ENCODE assay signal across 12 cellular contexts in the genomic region with DNA sequence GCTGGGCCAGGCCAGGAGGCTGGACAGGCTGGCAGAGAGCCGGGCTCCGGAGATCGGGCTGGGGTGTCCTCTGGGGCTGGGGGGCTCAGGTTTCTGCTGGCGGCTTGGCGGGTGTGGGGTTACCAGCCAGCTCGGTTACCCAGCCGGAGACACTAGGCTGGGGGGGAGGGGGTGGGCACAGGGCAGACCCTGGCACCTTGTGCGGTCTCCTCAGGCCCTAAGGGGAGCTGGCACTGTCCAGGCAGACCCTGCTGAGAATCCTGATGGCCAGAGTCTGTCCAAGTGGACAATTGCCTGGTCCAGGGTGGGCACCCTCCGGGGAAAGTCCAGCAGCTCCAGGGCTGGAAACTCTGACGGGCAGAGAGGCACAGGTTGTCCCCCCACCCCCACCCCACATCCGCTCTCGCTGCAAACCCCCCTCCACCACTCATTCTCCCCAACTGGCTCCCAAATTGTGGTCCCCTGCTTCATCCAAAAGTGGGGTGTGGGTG. TPM values are rescaled to one million over a fixed set of nuclear protein-coding genes. Genes with fewer than 3 reads are reported as not detected.
DNase-seq lines count a peak whose midpoint lies in the region; ATAC-seq and TF ChIP-seq lines count a peak whose summit lies in the region.
"Had no signal": no experiment of that assay in that cellular context is flagged by ENCODE, and none has a peak within 500 bp of the region (broad histone marks: within the 10 kb centered on the region; RNA-seq: fewer than 3 reads in every experiment).

No MANE protein-coding gene starts in this region.

- H3K4me3 ChIP-seq in effector memory CD4-positive, alpha-beta T cell (ENCODE audit: insufficient read depth, low read depth, low read length, poor library complexity, severe bottlenecking) = peak overlapping the region; percentile 56
- no peak overlapping the region for H3K4me3 ChIP-seq in neural progenitor cell

- no peaks in the 10 kb centered on the region for H3K9me3 Mint-ChIP-seq in WTC11
- peaks cover 2% of the 10 kb centered on the region for H3K9me3 Mint-ChIP-seq in neural progenitor cell

- POLR2A ChIA-PET in WTC11 (lab: Charles Lee) = interaction anchor here (0.6 to 1.7 kb wide), 4 partner anchors 9 to 38 kb away, joined by 3 to 9 read pairs (median 6); a partner anchor contains a TSS

- H3K27ac Mint-ChIP-seq in WTC11 = no peak overlapping the region; the same call in 1 of the 2 replicates
- no peak overlapping the region for H3K27ac Mint-ChIP-seq in neural progenitor cell

- peaks cover 61% of the 10 kb centered on the region for H3K4me1 Mint-ChIP-seq in WTC11
- peaks cover 25% of the 10 kb centered on the region for H3K4me1 Mint-ChIP-seq in neural progenitor cell

- H3K36me3 ChIP-seq in effector memory CD4-positive, alpha-beta T cell (ENCODE audit: control insufficient read depth, insufficient read depth, low read length) = peaks cover 4% of the 10 kb centered on the region
- H3K36me3 ChIP-seq in neural progenitor cell = no peaks in the 10 kb centered on the region

- H3K4me1 ChIP-seq in effector memory CD4-positive, alpha-beta T cell (ENCODE audit: control insufficient read depth, insufficient read depth, low read length, poor library complexity, severe bottlenecking) = peaks cover 90% of the 10 kb centered on the region
- H3K4me1 ChIP-seq in neural progenitor cell = peaks cover 40% of the 10 kb centered on the region

- H3K27me3 ChIP-seq in effector memory CD4-positive, alpha-beta T cell (replicated peaks; ENCODE audit: control insufficient read depth, insufficient read depth, low read length, poor library complexity, severe bottlenecking) = no peaks in the 10 kb centered on the region
- H3K27me3 ChIP-seq in neural progenitor cell = no peaks in the 10 kb centered on the region

- no peak overlapping the region for H3K9ac ChIP-seq in neural progenitor cell

- H4K20me1 ChIP-seq in neural progenitor cell (ENCODE audit: low read depth) = no peaks in the 10 kb centered on the region

- peaks cover 21% of the 10 kb centered on the region for H3F3A ChIP-seq in neural progenitor cell (ENCODE audit: low read depth)

- H3K27ac ChIP-seq in C4-2B (peak overlapping the region; percentile 99), neural progenitor cell (no peak overlapping the region)
- H3K27ac ChIP-seq in effector memory CD4-positive, alpha-beta T cell (ENCODE audit: insufficient read depth, low read length, poor library complexity, severe bottlenecking) = peak overlapping the region; percentile 77

- H3K27me3 Mint-ChIP-seq in WTC11 (ENCODE audit: low read depth) (no peaks in the 10 kb centered on the region), neural progenitor cell (ENCODE audit: insufficient read depth, low read depth) (peaks cover 2% of the 10 kb centered on the region)

- peaks cover 37% of the 10 kb centered on the region for H3K79me2 ChIP-seq in neural progenitor cell (ENCODE audit: low read depth)

- H3K4me2 ChIP-seq in neural progenitor cell = peak overlapping the region; percentile 65

- no peaks in the 10 kb centered on the region for H3K9me3 ChIP-seq in effector memory CD4-positive, alpha-beta T cell (ENCODE audit: control insufficient read depth, low read length)
- no peaks in the 10 kb centered on the region for H3K9me3 ChIP-seq in neural progenitor cell (ENCODE audit: low read depth)

- H3K4me3 Mint-ChIP-seq in WTC11 (peak overlapping the region; percentile 18; the same call in 1 of the 2 replicates), neural progenitor cell (no peak overlapping the region)

- H3K36me3 Mint-ChIP-seq in WTC11 (peaks cover 4% of the 10 kb centered on the region; the same call in 1 of the 2 replicates), neural progenitor cell (no peaks in the 10 kb centered on the region)

- TF ChIP-seq CTCF in C4-2B (conservative IDR thresholded peaks at IDR 0.05) = no peak
- no peak for TF ChIP-seq CTCF in WTC11 (IDR thresholded peaks at IDR 0.05)
- TF ChIP-seq CTCF in neural progenitor cell (IDR thresholded peaks at IDR 0.05) = no peak

- ATAC-seq in WTC11 (no peak), HG03521 (IDR thresholded peaks at IDR 0.05; ENCODE audit: unreplicated experiment) (no peak), GM21737 (IDR thresholded peaks at IDR 0.05; ENCODE audit: unreplicated experiment) (no peak)

- H2AFZ ChIP-seq in neural progenitor cell (replicated peaks) = no peak overlapping the region

- DNase-seq in WTC11 (ENCODE audit: low spot score) (no peak), neural progenitor cell (ENCODE audit: low spot score) (no peak), DMS79 (lab: John Stamatoyannopoulos, UW) (no peak), AG08395 (ENCODE audit: low spot score) (no peak)
- DNase-seq in effector memory CD4-positive, alpha-beta T cell = no peak
- DNase-seq: cortex of kidney, DMS153, islet precursor cell, NCI-H69 had no signal

- CTCF ChIA-PET in WTC11 (lab: Charles Lee) = interaction anchor here (0.6 to 4.3 kb wide), 6 partner anchors 8 to 158 kb away, joined by 3 to 58 read pairs (median 8); a partner anchor contains a TSS

TF ChIP-seq in WTC11, 78 proteins besides CTCF, POLR2A, EP300 and RAD21:
- TF ChIP-seq NR2C2 (CRISPR knock-in tag; IDR thresholded peaks at IDR 0.05) = no peak
- TF ChIP-seq CREB1 (CRISPR knock-in tag; IDR thresholded peaks at IDR 0.05) = no peak
- no peak for TF ChIP-seq FOXP1 (CRISPR knock-in tag; IDR thresholded peaks at IDR 0.05; ENCODE audit: borderline replicate concordance)
- TF ChIP-seq, protein P1, sequence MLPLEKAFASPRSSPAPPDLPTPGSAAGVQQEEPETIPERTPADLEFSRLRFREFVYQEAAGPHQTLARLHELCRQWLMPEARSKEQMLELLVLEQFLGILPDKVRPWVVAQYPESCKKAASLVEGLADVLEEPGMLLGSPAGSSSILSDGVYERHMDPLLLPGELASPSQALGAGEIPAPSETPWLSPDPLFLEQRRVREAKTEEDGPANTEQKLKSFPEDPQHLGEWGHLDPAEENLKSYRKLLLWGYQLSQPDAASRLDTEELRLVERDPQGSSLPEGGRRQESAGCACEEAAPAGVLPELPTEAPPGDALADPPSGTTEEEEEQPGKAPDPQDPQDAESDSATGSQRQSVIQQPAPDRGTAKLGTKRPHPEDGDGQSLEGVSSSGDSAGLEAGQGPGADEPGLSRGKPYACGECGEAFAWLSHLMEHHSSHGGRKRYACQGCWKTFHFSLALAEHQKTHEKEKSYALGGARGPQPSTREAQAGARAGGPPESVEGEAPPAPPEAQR (CRISPR knock-in tag; IDR thresholded peaks at IDR 0.05) = no peak
- TF ChIP-seq, protein P2, sequence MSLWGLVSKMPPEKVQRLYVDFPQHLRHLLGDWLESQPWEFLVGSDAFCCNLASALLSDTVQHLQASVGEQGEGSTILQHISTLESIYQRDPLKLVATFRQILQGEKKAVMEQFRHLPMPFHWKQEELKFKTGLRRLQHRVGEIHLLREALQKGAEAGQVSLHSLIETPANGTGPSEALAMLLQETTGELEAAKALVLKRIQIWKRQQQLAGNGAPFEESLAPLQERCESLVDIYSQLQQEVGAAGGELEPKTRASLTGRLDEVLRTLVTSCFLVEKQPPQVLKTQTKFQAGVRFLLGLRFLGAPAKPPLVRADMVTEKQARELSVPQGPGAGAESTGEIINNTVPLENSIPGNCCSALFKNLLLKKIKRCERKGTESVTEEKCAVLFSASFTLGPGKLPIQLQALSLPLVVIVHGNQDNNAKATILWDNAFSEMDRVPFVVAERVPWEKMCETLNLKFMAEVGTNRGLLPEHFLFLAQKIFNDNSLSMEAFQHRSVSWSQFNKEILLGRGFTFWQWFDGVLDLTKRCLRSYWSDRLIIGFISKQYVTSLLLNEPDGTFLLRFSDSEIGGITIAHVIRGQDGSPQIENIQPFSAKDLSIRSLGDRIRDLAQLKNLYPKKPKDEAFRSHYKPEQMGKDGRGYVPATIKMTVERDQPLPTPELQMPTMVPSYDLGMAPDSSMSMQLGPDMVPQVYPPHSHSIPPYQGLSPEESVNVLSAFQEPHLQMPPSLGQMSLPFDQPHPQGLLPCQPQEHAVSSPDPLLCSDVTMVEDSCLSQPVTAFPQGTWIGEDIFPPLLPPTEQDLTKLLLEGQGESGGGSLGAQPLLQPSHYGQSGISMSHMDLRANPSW (CRISPR knock-in tag; conservative IDR thresholded peaks at IDR 0.05; ENCODE audit: low read depth) = no peak
- TF ChIP-seq TP53 (CRISPR knock-in tag; IDR thresholded peaks at IDR 0.05) = no peak
- no peak for TF ChIP-seq TEAD1 (CRISPR knock-in tag; IDR thresholded peaks at IDR 0.05)
- no peak for TF ChIP-seq MXD4 (CRISPR knock-in tag; IDR thresholded peaks at IDR 0.05; ENCODE audit: borderline replicate concordance)
- TF ChIP-seq, protein P3, sequence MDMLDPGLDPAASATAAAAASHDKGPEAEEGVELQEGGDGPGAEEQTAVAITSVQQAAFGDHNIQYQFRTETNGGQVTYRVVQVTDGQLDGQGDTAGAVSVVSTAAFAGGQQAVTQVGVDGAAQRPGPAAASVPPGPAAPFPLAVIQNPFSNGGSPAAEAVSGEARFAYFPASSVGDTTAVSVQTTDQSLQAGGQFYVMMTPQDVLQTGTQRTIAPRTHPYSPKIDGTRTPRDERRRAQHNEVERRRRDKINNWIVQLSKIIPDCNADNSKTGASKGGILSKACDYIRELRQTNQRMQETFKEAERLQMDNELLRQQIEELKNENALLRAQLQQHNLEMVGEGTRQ (CRISPR knock-in tag; IDR thresholded peaks at IDR 0.05) = no peak
TF ChIP-seq in WTC11: peak in this region for 0.

RNA-seq across cellular contexts. Expression of a gene that starts 6.7 kb away (rescaled TPM):
- 29.8 to 32.1 TPM (median 31.5 TPM) in 3 replicates for total RNA-seq in WTC11 (2021)
- 4.7 and 15.7 TPM in 2 replicates for total RNA-seq in neural progenitor cell (ENCODE audit: low replicate concordance)

RNA-seq across cellular contexts. Expression of a gene that starts 15.9 kb away (rescaled TPM):
- total RNA-seq in WTC11 (2021) (0.48 to 1.2 TPM in 2 of 3 replicates, not detected in the other), neural progenitor cell (ENCODE audit: low replicate concordance) (not detected in 2 replicates)

RNA-seq across cellular contexts. Expression of a gene that starts 24.3 kb away (rescaled TPM):
- 0.83 to 1.8 TPM (median 1.6 TPM) in 3 replicates for total RNA-seq in WTC11 (2021)
- 1.8 and 2.0 TPM in 2 replicates for total RNA-seq in neural progenitor cell (ENCODE audit: low replicate concordance)

RNA-seq across cellular contexts. Expression of a gene that starts 24.4 kb away (rescaled TPM):
- total RNA-seq in WTC11 (2021) (0.15 TPM in 1 of 3 replicates, not detected in the others), neural progenitor cell (ENCODE audit: low replicate concordance) (not detected in 2 replicates)

RNA-seq across cellular contexts. Expression of a gene that starts 26.1 kb away (rescaled TPM):
- total RNA-seq in WTC11 (2021) = 71.1 to 88.3 TPM (median 71.2 TPM) in 3 replicates
- 19.3 and 47.4 TPM in 2 replicates for total RNA-seq in neural progenitor cell (ENCODE audit: low replicate concordance)
